In the genomic region with DNA sequence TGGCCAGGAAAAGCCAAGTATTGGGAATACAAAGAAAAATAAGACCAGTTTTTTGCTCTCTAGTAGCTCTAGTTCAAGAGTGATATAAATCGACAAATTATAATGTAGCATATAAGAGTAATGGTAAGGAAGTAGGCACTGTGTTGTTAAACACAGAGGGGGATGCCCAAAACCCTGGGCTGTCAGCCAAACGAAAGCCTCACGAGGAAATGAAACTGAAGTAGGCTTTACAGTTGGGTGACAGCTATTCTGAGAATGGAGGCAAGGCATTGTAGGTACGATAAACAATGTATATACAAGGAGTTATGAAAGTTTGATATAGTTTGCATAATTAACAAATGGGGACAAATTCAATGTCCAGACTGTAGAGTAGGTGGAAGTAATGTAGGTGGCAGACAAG, we compare ENCODE assay signal across 10 cellular contexts.
DNase-seq lines count a peak whose midpoint lies in the region; ATAC-seq and TF ChIP-seq lines count a peak whose summit lies in the region.
"Had no signal": no experiment of that assay in that cellular context is flagged by ENCODE, and none has a peak within 500 bp of the region (broad histone marks: within the 10 kb centered on the region; RNA-seq: fewer than 3 reads in every experiment).

No MANE protein-coding gene starts in this region.

- no peaks in the 10 kb centered on the region for H3K27me3 ChIP-seq in adrenal gland

- no peaks in the 10 kb centered on the region for H3K4me1 ChIP-seq in adrenal gland (replicated peaks in 1 of 2)
- H3K4me1 ChIP-seq: psoas muscle had no signal

- no peak for TF ChIP-seq POLR2A in adrenal gland (IDR thresholded peaks at IDR 0.05)

- H3K36me3 ChIP-seq in adrenal gland (replicated peaks in 1 of 2) = no peaks in the 10 kb centered on the region

- DNase-seq in adrenal gland (peak in 5 of 7 donors; percentile 19 to 57 (median 27)), HPDE6-E6E7 (ENCODE audit: extremely low spot score) (no peak), islet precursor cell (no peak)
- DNase-seq in activated CD8-positive, alpha-beta memory T cell treated with anti-CD3 and anti-CD28 coated beads for 24 hours = no peak
- DNase-seq: psoas muscle had no signal

- no peak overlapping the region for H3K4me3 ChIP-seq in adrenal gland
- H3K4me3 ChIP-seq: psoas muscle had no signal

- ATAC-seq in GM18498 (IDR thresholded peaks at IDR 0.05; ENCODE audit: unreplicated experiment) (peak; percentile 100), GM21360 (IDR thresholded peaks at IDR 0.05; ENCODE audit: unreplicated experiment) (peak; percentile 100), HG03159 (IDR thresholded peaks at IDR 0.05; ENCODE audit: unreplicated experiment) (peak; percentile 99)
- no peak for ATAC-seq in activated CD4-positive, CD25-positive, alpha-beta regulatory T cell treated with anti-CD3 and anti-CD28 coated beads, Interleukin-2, amount 50 U/mL, for 24 hours
- ATAC-seq: psoas muscle, T-cell had no signal

- no peak for TF ChIP-seq CTCF in adrenal gland (IDR thresholded peaks at IDR 0.05)

- intact Hi-C loops in adrenal gland (cut with DNase I) = no loop called here

- no peaks in the 10 kb centered on the region for H3K9me3 ChIP-seq in adrenal gland (replicated peaks in 1 of 3)
- H3K9me3 ChIP-seq: psoas muscle had no signal

- 63 to 73% (median 69%) methylated on average over 4 of the region's 4 CpGs for WGBS in adrenal gland, 4 donors

- no peak overlapping the region for H3K27ac ChIP-seq in adrenal gland
- H3K27ac ChIP-seq: psoas muscle had no signal

Comparison
In these comparisons a context has a peak if more than half of its experiments do, and no peak if none do; other contexts are left out.
1. ATAC-seq: peak in GM18498 (single experiment), GM21360 (single experiment) and HG03159 (single experiment); none in activated CD4-positive, CD25-positive, alpha-beta regulatory T cell treated with anti-CD3 and anti-CD28 coated beads, Interleukin-2, amount 50 U/mL, for 24 hours (0 of 2).
2. DNase-seq: peak in adrenal gland (5 of 7); none in HPDE6-E6E7 (single experiment), activated CD8-positive, alpha-beta memory T cell treated with anti-CD3 and anti-CD28 coated beads for 24 hours (single experiment) and islet precursor cell (single experiment).